1 cellular context compared by ENCODE assay signal in genomic region chr2:157786663-157787363, GRCh38.
A peak's percentile ranks its signal among the peaks of the same experiment; 100 is the strongest.
TF ChIP-seq lines count a peak whose summit lies in the region.

No MANE protein-coding gene starts in this region.

TF ChIP-seq in K562, 482 proteins besides CTCF, POLR2A, EP300 and RAD21 (continued from another document and continues in another):
- TF ChIP-seq ZMIZ1 (IDR thresholded peaks at IDR 0.05; ENCODE audit: low read depth in 2 of 2, low read length in 2 of 2) (peak in 1 of 2 experiments; percentile 89; a peak in 2 of 4 replicates), GTF3C2 (IDR thresholded peaks at IDR 0.05; ENCODE audit: borderline replicate concordance, extremely low read depth, insufficient read length) (no peak), PHTF2 (CRISPR knock-in tag; IDR thresholded peaks at IDR 0.05) (no peak), ZNF586 (CRISPR knock-in tag; conservative IDR thresholded peaks at IDR 0.05) (no peak), E4F1 (CRISPR knock-in tag; IDR thresholded peaks at IDR 0.05; ENCODE audit: borderline replicate concordance) (peak; percentile 60; the same call in 1 of the 2 replicates), MED1 (CRISPR knock-in tag; IDR thresholded peaks at IDR 0.05; ENCODE audit: borderline replicate concordance) (no peak), KLF16 (IDR thresholded peaks at IDR 0.05) (peak; percentile 87), YY1 (IDR thresholded peaks at IDR 0.05; ENCODE audit: borderline replicate concordance in 1 of 3, control insufficient read depth in 1 of 3, extremely low read depth in 1 of 3, insufficient read depth in 3 of 3, insufficient read length in 1 of 3, insufficient replicate concordance in 2 of 3, low read depth in 1 of 3, low read length in 2 of 3) (peak in 1 of 3 experiments; percentile 75), GABPB1 (CRISPR knock-in tag; IDR thresholded peaks at IDR 0.05) (no peak), SMARCE1 (IDR thresholded peaks at IDR 0.05) (peak; percentile 98), ZFP36 (IDR thresholded peaks at IDR 0.05; ENCODE audit: low read depth, low read length, partially characterized antibody) (no peak), TCF15 (CRISPR knock-in tag; IDR thresholded peaks at IDR 0.05) (no peak), ZNF584 (CRISPR knock-in tag; IDR thresholded peaks at IDR 0.05; ENCODE audit: low read depth) (no peak; the same call in 1 of the 2 replicates), SMARCB1 (IDR thresholded peaks at IDR 0.05; ENCODE audit: insufficient read length, low read depth) (peak; percentile 18), FOXP4 (CRISPR knock-in tag; IDR thresholded peaks at IDR 0.05; ENCODE audit: borderline replicate concordance) (no peak), ZSCAN29 (IDR thresholded peaks at IDR 0.05) (no peak), CBX2 (IDR thresholded peaks at IDR 0.05; ENCODE audit: insufficient read depth, low read length, poor library complexity, severe bottlenecking) (no peak), NCOA6 (IDR thresholded peaks at IDR 0.05) (no peak), FOSL1 (tag; conservative IDR thresholded peaks at IDR 0.05) (peak; percentile 87), STAT5B (CRISPR knock-in tag; IDR thresholded peaks at IDR 0.05) (no peak), POLR2AphosphoS5 (IDR thresholded peaks at IDR 0.05; ENCODE audit: control insufficient read depth, insufficient read depth, low read depth, low read length) (peak; percentile 92), STAT6 (CRISPR knock-in tag; IDR thresholded peaks at IDR 0.05) (no peak), MGA (IDR thresholded peaks at IDR 0.05) (no peak; the same call in 1 of the 2 replicates), SAP30 (IDR thresholded peaks at IDR 0.05; ENCODE audit: borderline replicate concordance, insufficient read depth, low read depth, low read length, poor library complexity, severe bottlenecking) (no peak), MTA3 (IDR thresholded peaks at IDR 0.05; ENCODE audit: borderline replicate concordance) (peak; percentile 74; the same call in 1 of the 2 replicates), SAFB2 (IDR thresholded peaks at IDR 0.05; ENCODE audit: borderline replicate concordance, low read depth, low read length, severe bottlenecking) (no peak), ZBTB7A (IDR thresholded peaks at IDR 0.05; ENCODE audit: borderline replicate concordance, control insufficient read depth, low read depth, low read length) (no peak)
